1 cellular context compared by ENCODE assay signal in genomic region chr22:46287873-46288751, GRCh38.
TF ChIP-seq lines count a peak whose summit lies in the region.

No MANE protein-coding gene starts in this region.

TF ChIP-seq in endothelial cell of umbilical vein, 7 proteins besides CTCF, POLR2A, EP300 and RAD21:
- TF ChIP-seq FOS (IDR thresholded peaks at IDR 0.05; ENCODE audit: borderline replicate concordance, insufficient read depth, low read length) (peak; percentile 40), JUN (IDR thresholded peaks at IDR 0.05; ENCODE audit: borderline replicate concordance, insufficient read depth, insufficient read length, low read depth) (peak; percentile 30), MYC (IDR thresholded peaks at IDR 0.05; ENCODE audit: low read depth, low read length) (no peak), POLR2AphosphoS5 (IDR thresholded peaks at IDR 0.05; ENCODE audit: insufficient read depth, low read depth, low read length) (peak; percentile 74)
